8 cellular contexts compared by ENCODE assay signal in the genomic region with DNA sequence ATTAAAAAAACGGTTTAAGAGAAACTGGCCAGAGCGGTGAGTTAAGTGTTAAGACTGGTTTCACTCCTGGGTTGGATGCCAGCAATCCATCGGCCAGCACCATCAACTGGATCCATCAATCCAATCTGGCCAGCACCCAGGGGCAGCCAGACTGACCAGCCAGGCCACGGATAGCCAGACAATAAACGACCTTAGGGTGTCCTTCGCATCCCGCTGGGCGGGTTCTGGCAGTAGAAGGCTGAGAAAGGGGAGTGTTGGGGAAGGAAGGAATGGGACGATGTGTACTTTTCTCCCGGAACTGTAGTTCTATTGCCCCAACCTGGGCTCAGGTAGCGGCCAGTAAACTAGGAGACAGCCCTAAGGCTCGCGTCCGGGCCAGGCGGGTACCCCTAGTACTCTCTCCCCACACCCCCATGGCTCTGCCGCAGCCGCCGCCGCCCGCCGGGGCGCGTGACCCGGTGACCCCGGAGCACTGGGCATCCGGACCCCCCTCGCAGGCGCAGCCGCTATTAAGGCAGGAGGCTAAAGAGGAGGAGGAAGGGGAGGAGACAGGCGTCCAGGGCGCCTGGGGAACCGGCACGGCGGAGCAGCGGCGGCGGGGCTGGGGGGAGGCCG. TPM values are rescaled to one million over a fixed set of nuclear protein-coding genes. Genes with fewer than 3 reads are reported as not detected.
DNase-seq lines count a peak whose midpoint lies in the region; ATAC-seq, FAIRE-seq and TF ChIP-seq lines count a peak whose summit lies in the region.

A gene (plus strand): TSS at position 546 of the 615 bp plus-strand sequence. CDS start 276 bp downstream, outside the sequence.

- peak within 1 kb of the TSS; percentile 91 for H3K23ac ChIP-seq in neuronal stem cell (ENCODE audit: low read depth, low read length, poor library complexity)

- BruUV-seq in Panc1 (replicated peaks; lab: Mats Ljungman, UMichigan), result no TSS peak

- no peaks in the 10 kb centered on the region for H3K9me3 Mint-ChIP-seq in CD14-positive monocyte
- H3K9me3 Mint-ChIP-seq in activated T-helper 17 cell treated with anti-CD3 and anti-CD28 coated beads, Interleukin-2, amount 50 U/mL, for 72 hours, result no peaks in the 10 kb centered on the region

- peaks cover 1% of the 10 kb centered on the region for H3K79me1 ChIP-seq in neuronal stem cell (ENCODE audit: low read depth, low read length)

- H2BK120ac ChIP-seq in neuronal stem cell (ENCODE audit: low read depth, low read length), result peak within 1 kb of the TSS; percentile 99

- CTCF ChIA-PET in Panc1 (lab: Charles Lee), result no interaction called here

- no peaks in the 10 kb centered on the region for H3K27me3 ChIP-seq in Panc1 (ENCODE audit: control insufficient read depth, insufficient read depth, low read length)
- no peaks in the 10 kb centered on the region for H3K27me3 ChIP-seq in neuronal stem cell (ENCODE audit: control insufficient read depth in 3 of 3, insufficient read depth in 3 of 3, low read depth in 1 of 3, low read length in 3 of 3)

- peak; percentile 14 for FAIRE-seq in GM19239 (lab: Jason Lieb, UNC)

- H2BK15ac ChIP-seq in neuronal stem cell (ENCODE audit: low read length), result peak within 1 kb of the TSS; percentile 96

- DNase-seq in CD14-positive monocyte (ENCODE audit: low spot score) (peak; percentile 41), GM19239 (ENCODE audit: insufficient read length, low spot score) (peak; percentile 65), Panc1 (ENCODE audit: low read depth, low spot score) (no peak), foreskin fibroblast (peak in 1 of 2 donors; percentile 65), neuronal stem cell (ENCODE audit: low spot score) (peak; percentile 59), substantia nigra (lab: John Stamatoyannopoulos, UW) (peak in 48 of 49 donors; percentile 4 to 81 (median 67))

- peak within 1 kb of the TSS; percentile 78 to 90 for H3K4me3 Mint-ChIP-seq in CD14-positive monocyte
- peak within 1 kb of the TSS; percentile 91 for H3K4me3 Mint-ChIP-seq in activated T-helper 17 cell treated with anti-CD3 and anti-CD28 coated beads, Interleukin-2, amount 50 U/mL, for 72 hours

- H3K27me3 Mint-ChIP-seq in CD14-positive monocyte (ENCODE audit: low read depth in 3 of 3), result no peaks in the 10 kb centered on the region
- H3K27me3 Mint-ChIP-seq in activated T-helper 17 cell treated with anti-CD3 and anti-CD28 coated beads, Interleukin-2, amount 50 U/mL, for 72 hours, result no peaks in the 10 kb centered on the region

- peaks cover 20% of the 10 kb centered on the region for H3K4me1 ChIP-seq in Panc1 (ENCODE audit: control insufficient read depth, insufficient read depth, low read length)
- peaks cover 11 to 13% of the 10 kb centered on the region in 2 donors for H3K4me1 ChIP-seq in neuronal stem cell (ENCODE audit: control insufficient read depth in 2 of 2, insufficient read depth in 1 of 2, low read depth in 1 of 2, low read length in 2 of 2)

- peak within 1 kb of the TSS; percentile 81 for H3K4me2 ChIP-seq in neuronal stem cell (ENCODE audit: insufficient read depth, low read length, poor library complexity, severe bottlenecking)

- H3K4me3 ChIP-seq in Panc1 (ENCODE audit: low read depth in 2 of 2, low read length in 2 of 2) (peak within 1 kb of the TSS; percentile 79 to 85), foreskin fibroblast (ENCODE audit: low read depth in 1 of 2, low read length in 2 of 2) (peak within 1 kb of the TSS; percentile 66 to 71), neuronal stem cell (ENCODE audit: low read length in 2 of 2) (peak within 1 kb of the TSS; percentile 95 to 100)

- H3K36me3 ChIP-seq in Panc1 (ENCODE audit: control insufficient read depth, insufficient read depth, low read length) (no peaks in the 10 kb centered on the region), neuronal stem cell (replicated peaks in 1 of 2; ENCODE audit: control insufficient read depth in 2 of 2, insufficient read depth in 2 of 2, low read length in 2 of 2) (peaks cover 0 to 12% of the 10 kb centered on the region in 2 donors)

- in situ Hi-C loops in Panc1 (cut with HindIII; ENCODE audit: low pct_unique_long_range_greater_than_20kb, low sequenced_read_pairs), result no loop called here

- H3K27ac ChIP-seq in Panc1 (ENCODE audit: low read length), result peak within 1 kb of the TSS; percentile 86
- H3K27ac ChIP-seq in neuronal stem cell (replicated peaks; ENCODE audit: low read length), result peak within 1 kb of the TSS; percentile 92
- peak within 1 kb of the TSS; percentile 89 for H3K27ac ChIP-seq in substantia nigra (ENCODE audit: low read depth, low read length, poor library complexity, severe bottlenecking)

- H2BK5ac ChIP-seq in neuronal stem cell (ENCODE audit: low read length), result peak within 1 kb of the TSS; percentile 92

- H3K9ac ChIP-seq in neuronal stem cell (ENCODE audit: low read depth, low read length, poor library complexity), result peak within 1 kb of the TSS; percentile 100

- H4K91ac ChIP-seq in neuronal stem cell (ENCODE audit: low read depth, low read length, poor library complexity), result peak within 1 kb of the TSS; percentile 76

- intact Hi-C loops in CD14-positive monocyte (cut with micrococcal nuclease), result no loop called here
- intact Hi-C loops in Panc1 (cut with micrococcal nuclease; ENCODE audit: unreplicated experiment), result no loop called here

- peaks cover 0 to 2% of the 10 kb centered on the region in 2 donors for H3K36me3 Mint-ChIP-seq in CD14-positive monocyte
- peaks cover 16% of the 10 kb centered on the region for H3K36me3 Mint-ChIP-seq in activated T-helper 17 cell treated with anti-CD3 and anti-CD28 coated beads, Interleukin-2, amount 50 U/mL, for 72 hours (ENCODE audit: low read depth)

- H2BK12ac ChIP-seq in neuronal stem cell (ENCODE audit: low read length), result no peak within 1 kb of the TSS

- peak within 1 kb of the TSS in 3 of 7 donors; percentile 33 to 73 (median 61) for H3K27ac Mint-ChIP-seq in CD14-positive monocyte
- H3K27ac Mint-ChIP-seq in activated T-helper 17 cell treated with anti-CD3 and anti-CD28 coated beads, Interleukin-2, amount 50 U/mL, for 72 hours, result peak within 1 kb of the TSS; percentile 92

- peak within 1 kb of the TSS; percentile 99 for H3K14ac ChIP-seq in neuronal stem cell (ENCODE audit: low read length)

- POLR2A ChIA-PET in Panc1 (lab: Charles Lee), result no interaction called here

- ATAC-seq in HG03439 (IDR thresholded peaks at IDR 0.05; ENCODE audit: unreplicated experiment) (peak; percentile 64), Panc1 (peak; percentile 80)
- ATAC-seq in activated T-helper 17 cell treated with anti-CD3 and anti-CD28 coated beads, Interleukin-2, amount 50 U/mL, for 72 hours (replicated peaks), result peak; percentile 64

- peak within 1 kb of the TSS; percentile 87 for H4K8ac ChIP-seq in neuronal stem cell (ENCODE audit: low read depth, low read length)

- H2AK5ac ChIP-seq in neuronal stem cell (ENCODE audit: low read depth, low read length), result peak within 1 kb of the TSS; percentile 87

- no peaks in the 10 kb centered on the region for H3K9me3 ChIP-seq in Panc1 (ENCODE audit: control insufficient read depth, insufficient read depth, low read depth, low read length)
- H3K9me3 ChIP-seq in neuronal stem cell (replicated peaks in 1 of 2; ENCODE audit: control insufficient read depth in 2 of 2, insufficient read depth in 1 of 2, low read depth in 1 of 2, low read length in 2 of 2), result no peaks in the 10 kb centered on the region

- TF ChIP-seq CTCF in CD14-positive monocyte (IDR thresholded peaks at IDR 0.05) (no peak), Panc1 (IDR thresholded peaks at IDR 0.05) (no peak), foreskin fibroblast (IDR thresholded peaks at IDR 0.05; ENCODE audit: low read depth, low read length) (no peak)

- no CpG with 5 or more reads among the region's 38 CpGs for WGBS in neuronal stem cell (ENCODE audit: extremely low coverage in 2 of 2, insufficient read length in 2 of 2, insufficient replicate concordance in 1 of 2), 2 donors

- H2AFZ ChIP-seq in neuronal stem cell (ENCODE audit: low read length), result peak within 1 kb of the TSS; percentile 98

- peak within 1 kb of the TSS; percentile 99 for H3K4ac ChIP-seq in neuronal stem cell (ENCODE audit: low read length)

- peak within 1 kb of the TSS; percentile 100 for H3K18ac ChIP-seq in neuronal stem cell (ENCODE audit: low read length)

- peaks cover 17% of the 10 kb centered on the region for H3K4me1 Mint-ChIP-seq in CD14-positive monocyte
- H3K4me1 Mint-ChIP-seq in activated T-helper 17 cell treated with anti-CD3 and anti-CD28 coated beads, Interleukin-2, amount 50 U/mL, for 72 hours, result peaks cover 36% of the 10 kb centered on the region

RNA-seq across cellular contexts. Expression of the gene that starts here (rescaled TPM):
- polyA plus RNA-seq in CD14-positive monocyte, result 1 to 10 TPM; 2.0 to 3.6 TPM
- 14.7 TPM for total RNA-seq in Panc1 (2021; ENCODE audit: unreplicated experiment)
- polyA plus RNA-seq in Panc1 (2012; ENCODE audit: insufficient read length), result 10.6 TPM
- 10 to 100 TPM; 14.2 to 26.6 TPM for total RNA-seq in activated T-helper 17 cell treated with anti-CD3 and anti-CD28 coated beads, Interleukin-2, amount 50 U/mL, for 72 hours
- polyA plus RNA-seq in neuronal stem cell (2013, experiment 1 of 2), result 37.6 TPM
- 38.3 TPM for polyA plus RNA-seq in neuronal stem cell (2013, experiment 2 of 2)
